Comparison of ENCODE assay signal across 9 cellular contexts in the genomic region with DNA sequence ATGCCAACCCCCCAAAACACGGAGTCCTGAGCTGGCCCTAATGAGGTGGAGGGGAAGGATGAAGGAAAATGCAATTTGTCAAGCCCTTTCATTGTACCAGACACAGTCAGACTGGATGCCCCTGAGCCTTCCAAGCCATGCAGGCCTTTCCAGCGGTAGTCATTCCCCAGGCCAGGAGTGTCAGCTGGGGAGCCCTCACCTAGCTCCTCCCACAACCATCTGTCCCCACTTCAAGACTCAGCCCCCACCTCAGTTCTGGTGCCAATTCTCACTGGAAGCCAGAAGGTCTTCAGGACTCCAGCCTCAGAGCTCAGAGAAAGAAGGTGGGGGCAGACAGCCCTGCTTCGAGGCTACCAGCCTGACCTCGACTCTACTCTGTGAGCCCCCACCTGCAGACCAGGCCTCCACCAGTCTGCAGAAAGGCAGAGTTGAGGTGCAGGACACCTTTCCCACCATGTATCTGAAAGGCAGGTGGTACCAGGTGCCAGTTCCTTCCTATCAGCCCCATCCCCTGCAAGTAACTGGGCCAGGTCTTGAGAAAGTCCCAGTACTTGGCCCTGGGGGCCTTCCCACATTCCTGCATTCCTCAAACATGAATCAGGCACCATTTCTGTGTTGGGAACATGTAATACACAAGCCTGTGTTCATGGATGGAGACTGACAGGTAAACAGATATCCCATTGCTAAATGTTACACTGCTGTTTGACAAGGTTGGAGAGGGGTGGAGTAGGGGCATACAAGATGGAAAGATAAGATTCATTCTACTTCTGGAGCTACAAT.
A peak's percentile ranks its signal among the peaks of the same experiment; 100 is the strongest.
DNase-seq lines count a peak whose midpoint lies in the region; ATAC-seq and TF ChIP-seq lines count a peak whose summit lies in the region.
"Had no signal": no experiment of that assay in that cellular context is flagged by ENCODE, and none has a peak within 500 bp of the region (broad histone marks: within the 10 kb centered on the region; RNA-seq: fewer than 3 reads in every experiment).

No MANE protein-coding gene starts in this region.

- H3K36me3 ChIP-seq in colonic mucosa: no peaks in the 10 kb centered on the region

- DNase-seq in Caki2 (ENCODE audit: low read depth) (peak; percentile 41), NCI-H1694 (lab: John Stamatoyannopoulos, UW) (peak; percentile 62), naive B cell (no peak), HuH-7 (ENCODE audit: low spot score) (no peak), colonic mucosa (no peak), mesenteric fat pad (ENCODE audit: low spot score) (no peak), MV-4-11 (lab: John Stamatoyannopoulos, UW) (no peak)
- DNase-seq in central memory CD8-positive, alpha-beta T cell (ENCODE audit: low spot score in 2 of 2): no peak
- DNase-seq: occipital lobe had no signal

- H3K4me3 Mint-ChIP-seq in central memory CD8-positive, alpha-beta T cell: no peak overlapping the region
- H3K4me3 Mint-ChIP-seq in naive B cell: peak overlapping the region in 2 of 8 donors; percentile 22 to 55

- no peaks in the 10 kb centered on the region for H3K9me3 ChIP-seq in colonic mucosa

- in situ Hi-C loops in Caki2 (cut with HindIII; ENCODE audit: low pct_unique_long_range_greater_than_20kb, low sequenced_read_pairs): no loop called here

- H3K4me1 Mint-ChIP-seq in central memory CD8-positive, alpha-beta T cell: peaks cover 67% of the 10 kb centered on the region
- H3K4me1 Mint-ChIP-seq in naive B cell: peaks cover 63 to 67% (median 64%) of the 10 kb centered on the region in 3 donors

- peaks cover 3% of the 10 kb centered on the region for H3K4me1 ChIP-seq in colonic mucosa

- intact Hi-C loops in colonic mucosa (cut with DNase I): no loop called here

- TF ChIP-seq CTCF in colonic mucosa (IDR thresholded peaks at IDR 0.05): no peak

- no peaks in the 10 kb centered on the region for H3K9me3 Mint-ChIP-seq in central memory CD8-positive, alpha-beta T cell
- H3K9me3 Mint-ChIP-seq in naive B cell: peaks cover 0 to 1% (median 0%) of the 10 kb centered on the region in 7 donors

- H3K36me3 Mint-ChIP-seq in central memory CD8-positive, alpha-beta T cell (ENCODE audit: insufficient read depth): peaks cover 4% of the 10 kb centered on the region
- H3K36me3 Mint-ChIP-seq in naive B cell: no peaks in the 10 kb centered on the region

- H3K27me3 ChIP-seq in colonic mucosa: no peaks in the 10 kb centered on the region

- no peak overlapping the region for H3K4me3 ChIP-seq in colonic mucosa

- no peak overlapping the region for H3K9ac ChIP-seq in colonic mucosa (ENCODE audit: low read depth in 2 of 2, low read length in 2 of 2)

- ATAC-seq in central memory CD8-positive, alpha-beta T cell (replicated peaks; ENCODE audit: extremely low read depth, poor library complexity, severe bottlenecking): no peak
- ATAC-seq in naive B cell (ENCODE audit: low read depth in 2 of 2): no peak

- no peaks in the 10 kb centered on the region for H3K27me3 Mint-ChIP-seq in central memory CD8-positive, alpha-beta T cell
- H3K27me3 Mint-ChIP-seq in naive B cell: no peaks in the 10 kb centered on the region

- H3K27ac ChIP-seq in colonic mucosa: no peak overlapping the region

- H3K27ac Mint-ChIP-seq in central memory CD8-positive, alpha-beta T cell (ENCODE audit: low read depth): peak overlapping the region; percentile 8
- H3K27ac Mint-ChIP-seq in naive B cell: peak overlapping the region in 4 of 6 donors; percentile 55 to 91 (median 78)

Comparison
In these comparisons a context has a peak if more than half of its experiments do, and no peak if none do; other contexts are left out.
1. DNase-seq: peak in Caki2 (single experiment) and NCI-H1694 (single experiment); none in central memory CD8-positive, alpha-beta T cell (0 of 2), naive B cell (single experiment), HuH-7 (single experiment), colonic mucosa (single experiment), mesenteric fat pad (single experiment) and MV-4-11 (single experiment).